In genomic region chrX:23782455-23782854, GRCh38 we compare ENCODE assay signal across 8 cellular contexts. TPM values are rescaled to one million over a fixed set of nuclear protein-coding genes. Genes with fewer than 3 reads are reported as not detected.
DNase-seq lines count a peak whose midpoint lies in the region; ATAC-seq and TF ChIP-seq lines count a peak whose summit lies in the region.

No MANE protein-coding gene starts in this region.

- no peak for DNase-seq in activated CD4-positive, alpha-beta T cell treated with anti-CD3 and anti-CD28 coated beads, Interleukin-2, amount 10 ng/mL, durations not matched to agents 7 days and 5 days
- DNase-seq in activated CD4-positive, alpha-beta T cell treated with anti-CD3 and anti-CD28 coated beads, Interleukin-2, amount 50 U/mL, for 48 hours, result no peak
- DNase-seq in immature natural killer cell (no peak), GM13977 (ENCODE audit: low spot score) (no peak)
- no peak for DNase-seq in stimulated activated naive CD8-positive, alpha-beta T cell treated with anti-CD3 and anti-CD28 coated beads, Interleukin-15, amount 100 ng/mL, for 72 hours
- no peak for DNase-seq in stimulated activated naive CD4-positive, alpha-beta T cell treated with Interleukin-2 at 50 U/mL for 16 hours (lab: John Stamatoyannopoulos, UW)
- DNase-seq in effector CD4-positive, alpha-beta T cell, result no peak

- H3K4me1 Mint-ChIP-seq in activated CD4-positive, alpha-beta T cell treated with anti-CD3 and anti-CD28 coated beads, Interleukin-2, amount 10 ng/mL, durations not matched to agents 7 days and 5 days, result peaks cover 36% of the 10 kb centered on the region
- peaks cover 34 to 45% of the 10 kb centered on the region in 2 donors for H3K4me1 Mint-ChIP-seq in immature natural killer cell
- peaks cover 34% of the 10 kb centered on the region for H3K4me1 Mint-ChIP-seq in stimulated activated naive CD8-positive, alpha-beta T cell treated with anti-CD3 and anti-CD28 coated beads, Interleukin-15, amount 100 ng/mL, for 72 hours

- in situ Hi-C loops in GM13977 (cut with MboI; ENCODE audit: low pct_unique_long_range_greater_than_20kb, low sequenced_read_pairs, unreplicated experiment), result no loop called here

- no peaks in the 10 kb centered on the region for H3K9me3 Mint-ChIP-seq in activated CD4-positive, alpha-beta T cell treated with anti-CD3 and anti-CD28 coated beads, Interleukin-2, amount 10 ng/mL, durations not matched to agents 7 days and 5 days
- H3K9me3 Mint-ChIP-seq in immature natural killer cell, result no peaks in the 10 kb centered on the region
- no peaks in the 10 kb centered on the region for H3K9me3 Mint-ChIP-seq in stimulated activated naive CD8-positive, alpha-beta T cell treated with anti-CD3 and anti-CD28 coated beads, Interleukin-15, amount 100 ng/mL, for 72 hours

- H3K27ac ChIP-seq in VCaP, result peak overlapping the region; percentile 77

- peaks cover 25% of the 10 kb centered on the region for H3K36me3 Mint-ChIP-seq in activated CD4-positive, alpha-beta T cell treated with anti-CD3 and anti-CD28 coated beads, Interleukin-2, amount 10 ng/mL, durations not matched to agents 7 days and 5 days (ENCODE audit: low read depth)
- peaks cover 10 to 18% (median 14%) of the 10 kb centered on the region in 3 donors for H3K36me3 Mint-ChIP-seq in immature natural killer cell

- POLR2A ChIA-PET in activated CD4-positive, alpha-beta T cell treated with anti-CD3 and anti-CD28 coated beads, Interleukin-2, amount 10 ng/mL, durations not matched to agents 7 days and 5 days (lab: Charles Lee), result interaction anchor here (1.0 to 1.9 kb wide), 3 partner anchors 9 to 271 kb away, joined by 6 to 10 read pairs (median 9); no protein-coding TSS in a partner anchor

- CTCF ChIA-PET in activated CD4-positive, alpha-beta T cell treated with anti-CD3 and anti-CD28 coated beads, Interleukin-2, amount 10 ng/mL, durations not matched to agents 7 days and 5 days (lab: Charles Lee), result interaction anchor here (0.8 to 2.7 kb wide), 9 partner anchors 9 to 272 kb away, joined by 3 to 16 read pairs (median 6); partner anchors contain the start of gene EIF2S3

- ATAC-seq in stimulated activated naive CD8-positive, alpha-beta T cell treated with anti-CD3 and anti-CD28 coated beads, Interleukin-15, amount 100 ng/mL, for 72 hours, result no peak

- peak overlapping the region; percentile 98 for H3K27ac Mint-ChIP-seq in activated CD4-positive, alpha-beta T cell treated with anti-CD3 and anti-CD28 coated beads, Interleukin-2, amount 10 ng/mL, durations not matched to agents 7 days and 5 days
- peak overlapping the region; percentile 87 to 98 (median 96) for H3K27ac Mint-ChIP-seq in immature natural killer cell
- peak overlapping the region; percentile 96 to 97 for H3K27ac Mint-ChIP-seq in stimulated activated naive CD8-positive, alpha-beta T cell treated with anti-CD3 and anti-CD28 coated beads, Interleukin-15, amount 100 ng/mL, for 72 hours

- peak overlapping the region; percentile 95 for H3K4me3 Mint-ChIP-seq in activated CD4-positive, alpha-beta T cell treated with anti-CD3 and anti-CD28 coated beads, Interleukin-2, amount 10 ng/mL, durations not matched to agents 7 days and 5 days
- peak overlapping the region; percentile 94 to 98 (median 97) for H3K4me3 Mint-ChIP-seq in immature natural killer cell
- H3K4me3 Mint-ChIP-seq in stimulated activated naive CD8-positive, alpha-beta T cell treated with anti-CD3 and anti-CD28 coated beads, Interleukin-15, amount 100 ng/mL, for 72 hours, result peak overlapping the region; percentile 94 to 98

- H3K27me3 Mint-ChIP-seq in activated CD4-positive, alpha-beta T cell treated with anti-CD3 and anti-CD28 coated beads, Interleukin-2, amount 10 ng/mL, durations not matched to agents 7 days and 5 days, result no peaks in the 10 kb centered on the region
- H3K27me3 Mint-ChIP-seq in immature natural killer cell (ENCODE audit: low read depth in 3 of 3), result peaks cover 13 to 18% (median 15%) of the 10 kb centered on the region in 3 donors
- H3K27me3 Mint-ChIP-seq in stimulated activated naive CD8-positive, alpha-beta T cell treated with anti-CD3 and anti-CD28 coated beads, Interleukin-15, amount 100 ng/mL, for 72 hours, result no peaks in the 10 kb centered on the region

- TF ChIP-seq CTCF in VCaP (conservative IDR thresholded peaks at IDR 0.05) (no peak), GM13977 (IDR thresholded peaks at IDR 0.05; ENCODE audit: extremely low read depth, insufficient read depth, missing control alignments) (no peak)

RNA-seq across cellular contexts. Expression of gene SAT1, which starts 0.5 kb away (rescaled TPM):
- total RNA-seq in activated CD4-positive, alpha-beta T cell treated with anti-CD3 and anti-CD28 coated beads, Interleukin-2, amount 10 ng/mL, durations not matched to agents 7 days and 5 days, result 10 to 100 TPM; 86.3 to 89.7 TPM
- 100 to 1,000 TPM; 114 to 196 (median 123) TPM for polyA plus RNA-seq in immature natural killer cell

RNA-seq across cellular contexts. Expression of gene ACOT9, which starts 39.4 kb away (rescaled TPM):
- 10 to 100 TPM; 21.5 to 23.4 TPM for total RNA-seq in activated CD4-positive, alpha-beta T cell treated with anti-CD3 and anti-CD28 coated beads, Interleukin-2, amount 10 ng/mL, durations not matched to agents 7 days and 5 days
- polyA plus RNA-seq in immature natural killer cell, result 10 to 100 TPM in 2 of 3 donors, 1 to 10 TPM in 1; 8.2 to 18.4 (median 17.1) TPM
